16 cellular contexts compared by ENCODE assay signal in genomic region chr6:168563656-168564055, GRCh38.
DNase-seq lines count a peak whose midpoint lies in the region; ATAC-seq and TF ChIP-seq lines count a peak whose summit lies in the region.
"Had no signal": no experiment of that assay in that cellular context is flagged by ENCODE, and none has a peak within 500 bp of the region (broad histone marks: within the 10 kb centered on the region; RNA-seq: fewer than 3 reads in every experiment).

No MANE protein-coding gene starts in this region.

- peak; percentile 100 for ATAC-seq in WTC11
- no peak for ATAC-seq in upper lobe of right lung
- ATAC-seq: GM12878 had no signal

- H3K9me3 ChIP-seq in upper lobe of right lung: no peaks in the 10 kb centered on the region
- H3K9me3 ChIP-seq in PC-9 (ENCODE audit: insufficient read depth, low read depth): no peaks in the 10 kb centered on the region
- H3K9me3 ChIP-seq: HAP-1 had no signal

- H3F3A ChIP-seq in PC-9 (ENCODE audit: insufficient read depth, low read depth): no peaks in the 10 kb centered on the region

- H3K4me1 Mint-ChIP-seq in WTC11 (peaks cover 18% of the 10 kb centered on the region), type B pancreatic cell (ENCODE audit: unreplicated experiment) (peaks cover 6% of the 10 kb centered on the region)
- H3K4me1 Mint-ChIP-seq: B cell had no signal

- H3K4me1 ChIP-seq in upper lobe of right lung (no peaks in the 10 kb centered on the region), PC-9 (replicated peaks; ENCODE audit: insufficient read depth) (no peaks in the 10 kb centered on the region)
- H3K4me1 ChIP-seq: HAP-1 had no signal

- H3K36me3 Mint-ChIP-seq in WTC11 (peaks cover 4% of the 10 kb centered on the region; the same call in 1 of the 2 replicates), type B pancreatic cell (no peaks in the 10 kb centered on the region)

- H3K27ac ChIP-seq in upper lobe of right lung: no peak overlapping the region
- no peak overlapping the region for H3K27ac ChIP-seq in PC-9
- H3K27ac ChIP-seq: HL-60 had no signal

- no peak for TF ChIP-seq CTCF in WTC11 (IDR thresholded peaks at IDR 0.05)
- TF ChIP-seq CTCF in type B pancreatic cell (conservative IDR thresholded peaks at IDR 0.05): no peak
- no peak for TF ChIP-seq CTCF in upper lobe of right lung (IDR thresholded peaks at IDR 0.05)
- TF ChIP-seq CTCF in PC-9 (conservative IDR thresholded peaks at IDR 0.05): no peak

- H3K4me3 Mint-ChIP-seq in WTC11 (no peak overlapping the region), type B pancreatic cell (no peak overlapping the region)
- H3K4me3 Mint-ChIP-seq: B cell; CD4-positive, alpha-beta T cell; HFFc6 had no signal

- no peak overlapping the region for H3K4me3 ChIP-seq in H7 (ENCODE audit: insufficient read depth, low read depth, low read length)
- H3K4me3 ChIP-seq in upper lobe of right lung: no peak overlapping the region
- no peak overlapping the region for H3K4me3 ChIP-seq in PC-9
- H3K4me3 ChIP-seq: GM12878, HAP-1 had no signal

- no TSS peak for BruUV-seq in PC-9 (replicated peaks; lab: Mats Ljungman, UMichigan)

- no peak overlapping the region for H3K4me2 ChIP-seq in PC-9

- CTCF ChIA-PET in WTC11 (lab: Charles Lee) (interaction anchor here (0.6 to 1.6 kb wide), 13 partner anchors 11 to 430 kb away, joined by 3 to 12 read pairs (median 3); no protein-coding TSS in a partner anchor), PC-9 (lab: Charles Lee) (no interaction called here)

- intact Hi-C loops in upper lobe of right lung (cut with DNase I) (no loop called here), PC-9 (cut with micrococcal nuclease; ENCODE audit: unreplicated experiment) (no loop called here)

- H3K27me3 ChIP-seq in H7 (ENCODE audit: control insufficient read depth, insufficient read depth, low read length) (no peaks in the 10 kb centered on the region), upper lobe of right lung (no peaks in the 10 kb centered on the region), PC-9 (ENCODE audit: insufficient read depth, low read depth) (peaks cover 71% of the 10 kb centered on the region)

- no peaks in the 10 kb centered on the region for H3K9me2 ChIP-seq in PC-9 (ENCODE audit: insufficient read depth)

- H3K79me2 ChIP-seq in PC-9 (ENCODE audit: low read depth): no peaks in the 10 kb centered on the region

- POLR2A ChIA-PET in WTC11 (lab: Charles Lee): no interaction called here
- POLR2A ChIA-PET in PC-9 (lab: Charles Lee; ENCODE audit: unreplicated experiment): no interaction called here

- peaks cover 9% of the 10 kb centered on the region for H3K27me3 Mint-ChIP-seq in WTC11 (ENCODE audit: low read depth)
- peaks cover 10% of the 10 kb centered on the region for H3K27me3 Mint-ChIP-seq in type B pancreatic cell
- H3K27me3 Mint-ChIP-seq: B cell had no signal

- DNase-seq in H7: peak; percentile 87
- peak; percentile 61 for DNase-seq in WTC11 (ENCODE audit: low spot score)
- DNase-seq in iPS-NIHi7 (ENCODE audit: extremely low spot score): peak; percentile 75
- peak; percentile 39 for DNase-seq in type B pancreatic cell (ENCODE audit: extremely low spot score, unreplicated experiment)
- no peak for DNase-seq in upper lobe of right lung
- no peak for DNase-seq in PC-9
- no peak for DNase-seq in cerebellar nuclear complex (lab: John Stamatoyannopoulos, UW)
- DNase-seq: C1 segment of cervical spinal cord; Calu3; CD4-positive, alpha-beta T cell; DMS 273 treated with DMSO at 0.1 percent for 48 hours; HFFc6 had no signal

- H4K20me1 ChIP-seq in PC-9 (ENCODE audit: insufficient read depth): no peaks in the 10 kb centered on the region

- no peaks in the 10 kb centered on the region for H3K36me3 ChIP-seq in H7 (replicated peaks; ENCODE audit: control insufficient read depth, insufficient read depth, low read length)
- no peaks in the 10 kb centered on the region for H3K36me3 ChIP-seq in upper lobe of right lung
- no peaks in the 10 kb centered on the region for H3K36me3 ChIP-seq in PC-9 (ENCODE audit: low read depth)
- H3K36me3 ChIP-seq: HAP-1 had no signal

- no peak overlapping the region for H3K27ac Mint-ChIP-seq in WTC11
- no peak overlapping the region for H3K27ac Mint-ChIP-seq in type B pancreatic cell
- H3K27ac Mint-ChIP-seq: B cell; CD4-positive, alpha-beta T cell; HFFc6 had no signal

- H3K9me3 Mint-ChIP-seq in WTC11: peaks cover 11% of the 10 kb centered on the region
- H3K9me3 Mint-ChIP-seq in type B pancreatic cell: peaks cover 5% of the 10 kb centered on the region
- H3K9me3 Mint-ChIP-seq: CD4-positive, alpha-beta T cell had no signal

- H2AFZ ChIP-seq in PC-9: no peak overlapping the region

TF ChIP-seq in WTC11, 78 proteins besides CTCF, POLR2A, EP300 and RAD21:
- TF ChIP-seq ZNF263 (CRISPR knock-in tag; IDR thresholded peaks at IDR 0.05; ENCODE audit: low read depth) (0 out of 2 replicates have a peak, but pooled peaks have one; percentile 27), TP53 (CRISPR knock-in tag; IDR thresholded peaks at IDR 0.05) (no peak)

Comparison
In these comparisons a context has a peak if more than half of its experiments do, and no peak if none do; other contexts are left out.
1. DNase-seq: peak in H7 (single experiment), WTC11 (single experiment), iPS-NIHi7 (single experiment) and type B pancreatic cell (single experiment); none in upper lobe of right lung (single experiment), PC-9 (0 of 2) and cerebellar nuclear complex (0 of 2).